ENCODE assay signal across 28 cellular contexts in genomic region chr2:7691961-7692656, GRCh38.
A peak's percentile ranks its signal among the peaks of the same experiment; 100 is the strongest.
DNase-seq lines count a peak whose midpoint lies in the region; ATAC-seq and TF ChIP-seq lines count a peak whose summit lies in the region.
"Had no signal": no experiment of that assay in that cellular context is flagged by ENCODE, and none has a peak within 500 bp of the region (broad histone marks: within the 10 kb centered on the region; RNA-seq: fewer than 3 reads in every experiment).

No MANE protein-coding gene starts in this region.

- peaks cover 27% of the 10 kb centered on the region for H3K36me3 Mint-ChIP-seq in natural killer cell treated with Interleukin-12 subunit alpha and Interleukin-12 subunit beta and Interleukin-15 and Interleukin-18, amount 100 ng/mL, for 72 hours
- H3K36me3 Mint-ChIP-seq in natural killer cell: no peaks in the 10 kb centered on the region
- peaks cover 11% of the 10 kb centered on the region for H3K36me3 Mint-ChIP-seq in T-helper 2 cell treated with Interferon-gamma antibody and Interleukin-4, amounts not matched to agents 5 μg/mL and 100 μg/mL, for 36 hours (ENCODE audit: low read depth)
- no peaks in the 10 kb centered on the region for H3K36me3 Mint-ChIP-seq in type B pancreatic cell
- H3K36me3 Mint-ChIP-seq: activated naive CD4-positive, alpha-beta T cell treated with anti-CD3 and anti-CD28 coated beads, Interleukin-2, amount 50 U/mL, for 24 hours; IgD-negative memory B cell; mesothelial cell of epicardium; naive thymus-derived CD8-positive, alpha-beta T cell; stimulated activated memory B cell treated with anti-CD40 and anti-IgM and Interleukin-4, amounts not matched to agents 10 μg/mL and 1 μg/mL and 100 μg/mL, for 72 hours; WTC11 had no signal

- peaks cover 39 to 43% of the 10 kb centered on the region in 2 donors for H3K4me1 Mint-ChIP-seq in natural killer cell treated with Interleukin-12 subunit alpha and Interleukin-12 subunit beta and Interleukin-15 and Interleukin-18, amount 100 ng/mL, for 72 hours (ENCODE audit: low read depth in 2 of 2)
- H3K4me1 Mint-ChIP-seq in natural killer cell: peaks cover 21 to 25% of the 10 kb centered on the region in 2 donors
- H3K4me1 Mint-ChIP-seq in T-helper 2 cell treated with Interferon-gamma antibody and Interleukin-4, amounts not matched to agents 5 μg/mL and 100 μg/mL, for 36 hours (ENCODE audit: low read depth): peaks cover 48% of the 10 kb centered on the region
- H3K4me1 Mint-ChIP-seq in type B pancreatic cell (ENCODE audit: unreplicated experiment): no peaks in the 10 kb centered on the region
- H3K4me1 Mint-ChIP-seq: stimulated activated memory B cell treated with anti-CD40 and anti-IgM and Interleukin-4, amounts not matched to agents 10 μg/mL and 1 μg/mL and 100 μg/mL, for 72 hours had no signal

- no peak for ATAC-seq in natural killer cell treated with Interleukin-12 subunit alpha and Interleukin-12 subunit beta and Interleukin-15 and Interleukin-18, amount 100 ng/mL, for 72 hours
- no peak for ATAC-seq in natural killer cell
- no peak for ATAC-seq in GM21390 (IDR thresholded peaks at IDR 0.05; ENCODE audit: unreplicated experiment)
- ATAC-seq: activated T-cell treated with anti-CD3 and anti-CD28 coated beads, Interleukin-2, amount 50 U/mL, for 4 hours; naive thymus-derived CD8-positive, alpha-beta T cell; stimulated activated memory B cell treated with anti-CD40 and anti-IgM and Interleukin-4, amounts not matched to agents 10 μg/mL and 1 μg/mL and 100 μg/mL, for 72 hours; WTC11 had no signal

- peak overlapping the region; percentile 88 to 97 for H3K27ac Mint-ChIP-seq in natural killer cell treated with Interleukin-12 subunit alpha and Interleukin-12 subunit beta and Interleukin-15 and Interleukin-18, amount 100 ng/mL, for 72 hours
- peak overlapping the region in 1 of 2 donors; percentile 23 for H3K27ac Mint-ChIP-seq in natural killer cell
- H3K27ac Mint-ChIP-seq in T-helper 2 cell treated with Interferon-gamma antibody and Interleukin-4, amounts not matched to agents 5 μg/mL and 100 μg/mL, for 36 hours: peak overlapping the region; percentile 88
- peak overlapping the region; percentile 61 for H3K27ac Mint-ChIP-seq in type B pancreatic cell
- H3K27ac Mint-ChIP-seq: activated naive CD4-positive, alpha-beta T cell treated with anti-CD3 and anti-CD28 coated beads, Interleukin-2, amount 50 U/mL, for 24 hours; mesothelial cell of epicardium; stimulated activated memory B cell treated with anti-CD40 and anti-IgM and Interleukin-4, amounts not matched to agents 10 μg/mL and 1 μg/mL and 100 μg/mL, for 72 hours; WTC11 had no signal

- peaks cover 17% of the 10 kb centered on the region for H3K9me3 Mint-ChIP-seq in natural killer cell treated with Interleukin-12 subunit alpha and Interleukin-12 subunit beta and Interleukin-15 and Interleukin-18, amount 100 ng/mL, for 72 hours
- no peaks in the 10 kb centered on the region for H3K9me3 Mint-ChIP-seq in natural killer cell
- H3K9me3 Mint-ChIP-seq in T-helper 2 cell treated with Interferon-gamma antibody and Interleukin-4, amounts not matched to agents 5 μg/mL and 100 μg/mL, for 36 hours: peaks cover 13% of the 10 kb centered on the region
- H3K9me3 Mint-ChIP-seq in type B pancreatic cell: no peaks in the 10 kb centered on the region
- H3K9me3 Mint-ChIP-seq: activated naive CD4-positive, alpha-beta T cell treated with anti-CD3 and anti-CD28 coated beads, Interleukin-2, amount 50 U/mL, for 24 hours; activated T-cell treated with anti-CD3 and anti-CD28 coated beads, Interleukin-2, amount 50 U/mL, for 4 hours; central memory CD8-positive, alpha-beta T cell; mesothelial cell of epicardium; naive thymus-derived CD8-positive, alpha-beta T cell; stimulated activated memory B cell treated with anti-CD40 and anti-IgM and Interleukin-4, amounts not matched to agents 10 μg/mL and 1 μg/mL and 100 μg/mL, for 72 hours had no signal

- peak overlapping the region; percentile 76 for H3K27ac ChIP-seq in epithelial cell of prostate
- H3K27ac ChIP-seq: C4-2B, left lung, ovary, thoracic aorta, vagina had no signal

- DNase-seq in natural killer cell treated with Interleukin-12 subunit alpha and Interleukin-12 subunit beta and Interleukin-15 and Interleukin-18, amount 100 ng/mL, for 72 hours (ENCODE audit: low spot score): no peak
- DNase-seq in natural killer cell: no peak
- no peak for DNase-seq in T-helper 2 cell treated with Interferon-gamma antibody and Interleukin-4, amounts not matched to agents 5 μg/mL and 100 μg/mL, for 36 hours (ENCODE audit: low spot score)
- peak; percentile 39 for DNase-seq in epithelial cell of prostate (ENCODE audit: low read depth, low spot score)
- DNase-seq in type B pancreatic cell (ENCODE audit: extremely low spot score, unreplicated experiment): no peak
- no peak for DNase-seq in Ammon's horn (ENCODE audit: low spot score)
- no peak for DNase-seq in Kasumi-1 (lab: John Stamatoyannopoulos, UW)
- DNase-seq: ACHN; activated T-cell treated with anti-CD3 and anti-CD28 coated beads, Interleukin-2, amount 50 U/mL, for 4 hours; anterior cingulate cortex; Calu3; dermis blood vessel endothelial cell; left lung; naive thymus-derived CD8-positive, alpha-beta T cell; NCI-H2081 treated with DMSO at 0.1 percent for 48 hours; NCI-H446 treated with DMSO at 0.1 percent for 48 hours; OCI-M1; ovary had no signal

- intact Hi-C loops in natural killer cell (cut with micrococcal nuclease): no loop called here

- peak overlapping the region; percentile 88 for H3K4me3 Mint-ChIP-seq in natural killer cell treated with Interleukin-12 subunit alpha and Interleukin-12 subunit beta and Interleukin-15 and Interleukin-18, amount 100 ng/mL, for 72 hours
- H3K4me3 Mint-ChIP-seq in natural killer cell (no peak overlapping the region), type B pancreatic cell (no peak overlapping the region)
- peak overlapping the region; percentile 57 for H3K4me3 Mint-ChIP-seq in T-helper 2 cell treated with Interferon-gamma antibody and Interleukin-4, amounts not matched to agents 5 μg/mL and 100 μg/mL, for 36 hours
- H3K4me3 Mint-ChIP-seq: activated naive CD4-positive, alpha-beta T cell treated with anti-CD3 and anti-CD28 coated beads, Interleukin-2, amount 50 U/mL, for 24 hours; activated T-cell treated with anti-CD3 and anti-CD28 coated beads, Interleukin-2, amount 50 U/mL, for 4 hours; central memory CD8-positive, alpha-beta T cell; IgD-negative memory B cell; mesothelial cell of epicardium; naive thymus-derived CD8-positive, alpha-beta T cell; stimulated activated memory B cell treated with anti-CD40 and anti-IgM and Interleukin-4, amounts not matched to agents 10 μg/mL and 1 μg/mL and 100 μg/mL, for 72 hours; WTC11 had no signal

- H3K27me3 Mint-ChIP-seq in natural killer cell treated with Interleukin-12 subunit alpha and Interleukin-12 subunit beta and Interleukin-15 and Interleukin-18, amount 100 ng/mL, for 72 hours: no peaks in the 10 kb centered on the region
- no peaks in the 10 kb centered on the region for H3K27me3 Mint-ChIP-seq in natural killer cell (ENCODE audit: low read depth in 2 of 2)
- no peaks in the 10 kb centered on the region for H3K27me3 Mint-ChIP-seq in T-helper 2 cell treated with Interferon-gamma antibody and Interleukin-4, amounts not matched to agents 5 μg/mL and 100 μg/mL, for 36 hours (ENCODE audit: low read depth)
- no peaks in the 10 kb centered on the region for H3K27me3 Mint-ChIP-seq in type B pancreatic cell
- H3K27me3 Mint-ChIP-seq: activated naive CD4-positive, alpha-beta T cell treated with anti-CD3 and anti-CD28 coated beads, Interleukin-2, amount 50 U/mL, for 24 hours; central memory CD8-positive, alpha-beta T cell; naive thymus-derived CD8-positive, alpha-beta T cell had no signal

- TF ChIP-seq CTCF in natural killer cell (IDR thresholded peaks at IDR 0.05): no peak
- TF ChIP-seq CTCF in type B pancreatic cell (conservative IDR thresholded peaks at IDR 0.05): no peak

Comparison
In these comparisons a context has a peak if more than half of its experiments do, and no peak if none do; other contexts are left out.
1. H3K4me3 Mint-ChIP-seq: peak in natural killer cell treated with Interleukin-12 subunit alpha and Interleukin-12 subunit beta and Interleukin-15 and Interleukin-18, amount 100 ng/mL, for 72 hours (single experiment) and T-helper 2 cell treated with Interferon-gamma antibody and Interleukin-4, amounts not matched to agents 5 μg/mL and 100 μg/mL, for 36 hours (single experiment); none in natural killer cell (single experiment) and type B pancreatic cell (single experiment).